12 cellular contexts compared by ENCODE assay signal in genomic region chr11:84549221-84549620, GRCh38.
A peak's percentile ranks its signal among the peaks of the same experiment; 100 is the strongest.
DNase-seq lines count a peak whose midpoint lies in the region; ATAC-seq and TF ChIP-seq lines count a peak whose summit lies in the region.
"Had no signal": no experiment of that assay in that cellular context is flagged by ENCODE, and none has a peak within 500 bp of the region (broad histone marks: within the 10 kb centered on the region; RNA-seq: fewer than 3 reads in every experiment).

No MANE protein-coding gene starts in this region.

- peak overlapping the region; percentile 55 for H3K4me2 ChIP-seq in OCI-LY1 (ENCODE audit: low read length)

- peaks cover 65% of the 10 kb centered on the region for H3K4me1 ChIP-seq in OCI-LY1 (ENCODE audit: insufficient read depth, low read length, severe bottlenecking)
- H3K4me1 ChIP-seq in right cardiac atrium (ENCODE audit: control insufficient read depth, insufficient read depth, low read length) = no peaks in the 10 kb centered on the region
- H3K4me1 ChIP-seq: testis had no signal

- peak; percentile 19 for DNase-seq in Ammon's horn (ENCODE audit: low spot score)
- no peak for DNase-seq in CD4-positive, alpha-beta T cell
- no peak for DNase-seq in activated CD8-positive, alpha-beta T cell treated with anti-CD3 and anti-CD28 coated beads for 36 hours
- no peak for DNase-seq in right cardiac atrium
- DNase-seq in NK-92 treated with Interleukin-12 subunit alpha and Interleukin-12 subunit beta, amount 100 ng/mL, for 24 hours (lab: John Stamatoyannopoulos, UW) = no peak
- DNase-seq: activated CD4-positive, CD25-positive, alpha-beta regulatory T cell; amygdala; testis had no signal

- no peak overlapping the region for H3K4me3 Mint-ChIP-seq in CD4-positive, alpha-beta T cell
- no peak overlapping the region for H3K4me3 Mint-ChIP-seq in activated CD8-positive, alpha-beta T cell treated with anti-CD3 and anti-CD28 coated beads for 36 hours
- H3K4me3 Mint-ChIP-seq: mesothelial cell of epicardium had no signal

- H4K20me1 ChIP-seq in OCI-LY1 (ENCODE audit: insufficient read depth, low read length) = no peaks in the 10 kb centered on the region

- H3K9me3 ChIP-seq in OCI-LY1 (ENCODE audit: low read length) = no peaks in the 10 kb centered on the region
- H3K9me3 ChIP-seq in CD4-positive, alpha-beta T cell (ENCODE audit: control insufficient read depth, low read length) = no peaks in the 10 kb centered on the region
- no peaks in the 10 kb centered on the region for H3K9me3 ChIP-seq in right cardiac atrium (ENCODE audit: control insufficient read depth, low read length)
- H3K9me3 ChIP-seq: testis had no signal

- no peaks in the 10 kb centered on the region for H3K27me3 Mint-ChIP-seq in CD4-positive, alpha-beta T cell
- no peaks in the 10 kb centered on the region for H3K27me3 Mint-ChIP-seq in activated CD8-positive, alpha-beta T cell treated with anti-CD3 and anti-CD28 coated beads for 36 hours

- WGBS in right cardiac atrium = 62% methylated on average over 3 of the region's 3 CpGs

- no peaks in the 10 kb centered on the region for H3K9me3 Mint-ChIP-seq in CD4-positive, alpha-beta T cell
- H3K9me3 Mint-ChIP-seq in activated CD8-positive, alpha-beta T cell treated with anti-CD3 and anti-CD28 coated beads for 36 hours = no peaks in the 10 kb centered on the region

- no peaks in the 10 kb centered on the region for H3K4me1 Mint-ChIP-seq in CD4-positive, alpha-beta T cell (ENCODE audit: low read depth)
- H3K4me1 Mint-ChIP-seq in activated CD8-positive, alpha-beta T cell treated with anti-CD3 and anti-CD28 coated beads for 36 hours (ENCODE audit: low read depth) = no peaks in the 10 kb centered on the region
- H3K4me1 Mint-ChIP-seq: mesothelial cell of epicardium had no signal

- peak overlapping the region; percentile 53; the same call in 1 of the 2 replicates for H3K9ac ChIP-seq in OCI-LY1 (ENCODE audit: low read length)

- no peaks in the 10 kb centered on the region for H3K36me3 ChIP-seq in OCI-LY1 (ENCODE audit: insufficient read depth, low read length)

- H3K27ac ChIP-seq in OCI-LY1 (ENCODE audit: low read depth, low read length, poor library complexity, severe bottlenecking) (peak overlapping the region; percentile 98), right cardiac atrium (ENCODE audit: low read length) (no peak overlapping the region)
- H3K27ac ChIP-seq in CD4-positive, alpha-beta T cell (ENCODE audit: low read depth, low read length) = no peak overlapping the region
- H3K27ac ChIP-seq: testis had no signal

- intact Hi-C loops in CD4-positive, alpha-beta T cell (cut with DNase I, micrococcal nuclease) = no loop called here
- intact Hi-C loops in activated CD8-positive, alpha-beta T cell treated with anti-CD3 and anti-CD28 coated beads for 36 hours (cut with micrococcal nuclease) = no loop called here
- intact Hi-C loops in right cardiac atrium (cut with DNase I) = no loop called here

- H3F3A ChIP-seq in OCI-LY1 (ENCODE audit: insufficient read depth, low read length) = no peaks in the 10 kb centered on the region

- POLR2A ChIA-PET in CD4-positive, alpha-beta T cell (lab: Charles Lee) = no interaction called here
- POLR2A ChIA-PET in activated CD8-positive, alpha-beta T cell treated with anti-CD3 and anti-CD28 coated beads for 36 hours (lab: Charles Lee) = no interaction called here

- H3K36me3 Mint-ChIP-seq in CD4-positive, alpha-beta T cell (ENCODE audit: low read depth) = no peaks in the 10 kb centered on the region
- no peaks in the 10 kb centered on the region for H3K36me3 Mint-ChIP-seq in activated CD8-positive, alpha-beta T cell treated with anti-CD3 and anti-CD28 coated beads for 36 hours (ENCODE audit: low read depth)
- H3K36me3 Mint-ChIP-seq: mesothelial cell of epicardium had no signal

- H3K79me2 ChIP-seq in OCI-LY1 (ENCODE audit: insufficient read depth, low read length) = no peaks in the 10 kb centered on the region

- H3K9me2 ChIP-seq in OCI-LY1 (ENCODE audit: low read depth, low read length) = no peaks in the 10 kb centered on the region

- ATAC-seq in GM19438 (IDR thresholded peaks at IDR 0.05; ENCODE audit: low read depth, unreplicated experiment) (peak; percentile 99), HG02973 (IDR thresholded peaks at IDR 0.05; ENCODE audit: unreplicated experiment) (peak; percentile 98), right cardiac atrium (no peak)
- no peak for ATAC-seq in CD4-positive, alpha-beta T cell (ENCODE audit: poor library complexity)
- no peak for ATAC-seq in activated CD8-positive, alpha-beta T cell treated with anti-CD3 and anti-CD28 coated beads for 36 hours

- no peaks in the 10 kb centered on the region for H3K27me3 ChIP-seq in OCI-LY1 (ENCODE audit: insufficient read depth, low read length)
- no peaks in the 10 kb centered on the region for H3K27me3 ChIP-seq in CD4-positive, alpha-beta T cell (ENCODE audit: control insufficient read depth, insufficient read depth, low read length)
- no peaks in the 10 kb centered on the region for H3K27me3 ChIP-seq in right cardiac atrium (ENCODE audit: control insufficient read depth, insufficient read depth)
- H3K27me3 ChIP-seq: testis had no signal

- CTCF ChIA-PET in CD4-positive, alpha-beta T cell (lab: Charles Lee) = no interaction called here
- CTCF ChIA-PET in activated CD8-positive, alpha-beta T cell treated with anti-CD3 and anti-CD28 coated beads for 36 hours (lab: Charles Lee) = interaction anchor here (1.1 kb wide), 1 partner anchor 16 kb away, joined by 3 read pairs; no protein-coding TSS in a partner anchor

- H3K27ac Mint-ChIP-seq in CD4-positive, alpha-beta T cell = no peak overlapping the region
- H3K27ac Mint-ChIP-seq in activated CD8-positive, alpha-beta T cell treated with anti-CD3 and anti-CD28 coated beads for 36 hours = no peak overlapping the region
- H3K27ac Mint-ChIP-seq: mesothelial cell of epicardium had no signal

- H3K4me3 ChIP-seq in OCI-LY1 (ENCODE audit: low read depth, low read length, poor library complexity, severe bottlenecking) = peak overlapping the region; percentile 24
- H3K4me3 ChIP-seq in right cardiac atrium (ENCODE audit: low read length) = no peak overlapping the region
- H3K4me3 ChIP-seq: testis had no signal

- no peak for TF ChIP-seq CTCF in OCI-LY1 (IDR thresholded peaks at IDR 0.05; ENCODE audit: low read length)
- TF ChIP-seq CTCF in CD4-positive, alpha-beta T cell (IDR thresholded peaks at IDR 0.05) = no peak
- TF ChIP-seq CTCF in activated CD8-positive, alpha-beta T cell treated with anti-CD3 and anti-CD28 coated beads for 36 hours (IDR thresholded peaks at IDR 0.05) = no peak

- H2AFZ ChIP-seq in OCI-LY1 (ENCODE audit: low read length) = no peak overlapping the region

Comparison
In these comparisons a context has a peak if more than half of its experiments do, and no peak if none do; other contexts are left out.
1. ATAC-seq: peak in GM19438 (single experiment) and HG02973 (single experiment); none in CD4-positive, alpha-beta T cell (single experiment), activated CD8-positive, alpha-beta T cell treated with anti-CD3 and anti-CD28 coated beads for 36 hours (single experiment) and right cardiac atrium (0 of 2).